In genomic region chr15:77028451-77029165, GRCh38 we compare ENCODE assay signal across 12 cellular contexts. TPM values are rescaled to one million over a fixed set of nuclear protein-coding genes. Genes with fewer than 3 reads are reported as not detected.
A peak's percentile ranks its signal among the peaks of the same experiment; 100 is the strongest.
DNase-seq lines count a peak whose midpoint lies in the region; ATAC-seq and TF ChIP-seq lines count a peak whose summit lies in the region.
"Had no signal": no experiment of that assay in that cellular context is flagged by ENCODE, and none has a peak within 500 bp of the region (broad histone marks: within the 10 kb centered on the region; RNA-seq: fewer than 3 reads in every experiment).

No MANE protein-coding gene starts in this region.

- H3K9me3 ChIP-seq in right lobe of liver (no peaks in the 10 kb centered on the region), tibial artery (no peaks in the 10 kb centered on the region)
- H3K9me3 ChIP-seq: tibial nerve had no signal

- no peak overlapping the region for H3K27ac ChIP-seq in right lobe of liver
- H3K27ac ChIP-seq in tibial artery = no peak overlapping the region
- H3K27ac ChIP-seq: PC-9 had no signal

- H3K36me3 ChIP-seq in right lobe of liver (no peaks in the 10 kb centered on the region), tibial artery (no peaks in the 10 kb centered on the region)
- H3K36me3 ChIP-seq: tibial nerve had no signal

- intact Hi-C loops in dendritic cell treated with granulocyte-macrophage colony-stimulating factor and Interleukin-4, amounts not matched to agents 40 ng/mL and 50 ng/mL, for 4 days (cut with micrococcal nuclease) = no loop called here
- intact Hi-C loops in right lobe of liver (cut with DNase I) (loop anchor here in 1 of 2 donors (10.0 kb wide), 1 partner anchor 516 kb away; no protein-coding TSS in a partner anchor), tibial artery (cut with DNase I; ENCODE audit: low total_unique reads) (no loop called here)

- TF ChIP-seq CTCF in right lobe of liver (IDR thresholded peaks at IDR 0.05) = no peak
- no peak for TF ChIP-seq CTCF in tibial artery (IDR thresholded peaks at IDR 0.05)

- no peak for DNase-seq in activated T-cell treated with anti-CD3 and anti-CD28 coated beads, Interleukin-2, amount 50 U/mL, for 24 hours
- no peak for DNase-seq in activated T-cell treated with anti-CD3 and anti-CD28 coated beads for 4 hours
- DNase-seq in right lobe of liver = peak; percentile 14 to 45 (median 38)
- peak; percentile 8 to 58 for DNase-seq in tibial artery
- no peak for DNase-seq in NCI-H526 (lab: John Stamatoyannopoulos, UW)
- no peak for DNase-seq in NCI-H187 treated with DMSO at 0.1 percent for 48 hours (lab: John Stamatoyannopoulos, UW)
- DNase-seq in H4 (ENCODE audit: low spot score) = no peak
- DNase-seq: NCI-H1092 had no signal

- H3K4me3 ChIP-seq in right lobe of liver (no peak overlapping the region), tibial artery (peak overlapping the region in 1 of 2 donors; percentile 18)
- H3K4me3 ChIP-seq: PC-9 had no signal

- peaks cover 17% of the 10 kb centered on the region for H3K4me1 Mint-ChIP-seq in activated T-cell treated with anti-CD3 and anti-CD28 coated beads, Interleukin-2, amount 50 U/mL, for 24 hours (ENCODE audit: low read depth)
- peaks cover 38% of the 10 kb centered on the region for H3K4me1 Mint-ChIP-seq in dendritic cell treated with granulocyte-macrophage colony-stimulating factor and Interleukin-4, amounts not matched to agents 40 ng/mL and 50 ng/mL, for 4 days (ENCODE audit: low read depth)

- no peak for ATAC-seq in right lobe of liver

- peaks cover 84% of the 10 kb centered on the region for H3K36me3 Mint-ChIP-seq in activated T-cell treated with anti-CD3 and anti-CD28 coated beads, Interleukin-2, amount 50 U/mL, for 24 hours (ENCODE audit: low read depth)
- H3K36me3 Mint-ChIP-seq in dendritic cell treated with granulocyte-macrophage colony-stimulating factor and Interleukin-4, amounts not matched to agents 40 ng/mL and 50 ng/mL, for 4 days (ENCODE audit: low read depth) = peaks cover 100% of the 10 kb centered on the region

- H3K4me1 ChIP-seq in right lobe of liver (no peaks in the 10 kb centered on the region), tibial artery (peaks cover 0 to 12% (median 6%) of the 10 kb centered on the region in 4 donors)

- H3K4me3 Mint-ChIP-seq in activated T-cell treated with anti-CD3 and anti-CD28 coated beads, Interleukin-2, amount 50 U/mL, for 24 hours = no peak overlapping the region
- H3K4me3 Mint-ChIP-seq in dendritic cell treated with granulocyte-macrophage colony-stimulating factor and Interleukin-4, amounts not matched to agents 40 ng/mL and 50 ng/mL, for 4 days = no peak overlapping the region
- H3K4me3 Mint-ChIP-seq: central memory CD8-positive, alpha-beta T cell had no signal

- no peaks in the 10 kb centered on the region for H3K27me3 Mint-ChIP-seq in activated T-cell treated with anti-CD3 and anti-CD28 coated beads, Interleukin-2, amount 50 U/mL, for 24 hours
- H3K27me3 Mint-ChIP-seq in dendritic cell treated with granulocyte-macrophage colony-stimulating factor and Interleukin-4, amounts not matched to agents 40 ng/mL and 50 ng/mL, for 4 days = no peaks in the 10 kb centered on the region
- H3K27me3 Mint-ChIP-seq: central memory CD8-positive, alpha-beta T cell had no signal

- no peak for TF ChIP-seq POLR2A in right lobe of liver (IDR thresholded peaks at IDR 0.05)

- WGBS in right lobe of liver (ENCODE audit: insufficient coverage, low coverage, low lambda C conversion rate, missing lambda C conversion rate) = 29% methylated on average over 4 of the region's 22 CpGs

- H3K27ac Mint-ChIP-seq in activated T-cell treated with anti-CD3 and anti-CD28 coated beads, Interleukin-2, amount 50 U/mL, for 24 hours = peak overlapping the region; percentile 79
- peak overlapping the region; percentile 45 for H3K27ac Mint-ChIP-seq in dendritic cell treated with granulocyte-macrophage colony-stimulating factor and Interleukin-4, amounts not matched to agents 40 ng/mL and 50 ng/mL, for 4 days

- H3K27me3 ChIP-seq in right lobe of liver = no peaks in the 10 kb centered on the region
- H3K27me3 ChIP-seq in tibial artery = peaks cover 0 to 29% of the 10 kb centered on the region in 2 donors

- no peaks in the 10 kb centered on the region for H3K9me3 Mint-ChIP-seq in activated T-cell treated with anti-CD3 and anti-CD28 coated beads, Interleukin-2, amount 50 U/mL, for 24 hours
- no peaks in the 10 kb centered on the region for H3K9me3 Mint-ChIP-seq in dendritic cell treated with granulocyte-macrophage colony-stimulating factor and Interleukin-4, amounts not matched to agents 40 ng/mL and 50 ng/mL, for 4 days
- H3K9me3 Mint-ChIP-seq: central memory CD8-positive, alpha-beta T cell had no signal

RNA-seq across cellular contexts. Expression of gene PSTPIP1, which starts 33.7 kb away (rescaled TPM):
- total RNA-seq in right lobe of liver = 1 to 10 TPM; 1.2 to 4.9 (median 2.2) TPM
- 0.19 TPM in 1 of 2 replicates, not detected in the other for total RNA-seq in H4 (2014; rRNA removed; shearing (Covaris generic))
- total RNA-seq: PC-9 had no signal

RNA-seq across cellular contexts. Expression of gene TSPAN3, which starts 42.3 kb away (rescaled TPM):
- total RNA-seq in right lobe of liver = 100 to 1,000 TPM in 1 of 6 experiments, 10 to 100 TPM in 5; 35.6 to 103 (median 63.2) TPM
- total RNA-seq in H4 (2014; rRNA removed; shearing (Covaris generic)) = 423 and 537 TPM in 2 replicates

Comparison
In these comparisons a context has a peak if more than half of its experiments do, and no peak if none do; other contexts are left out.
1. DNase-seq: peak in right lobe of liver (3 of 3) and tibial artery (2 of 2); none in activated T-cell treated with anti-CD3 and anti-CD28 coated beads, Interleukin-2, amount 50 U/mL, for 24 hours (single experiment), activated T-cell treated with anti-CD3 and anti-CD28 coated beads for 4 hours (single experiment), NCI-H526 (0 of 2), NCI-H187 treated with DMSO at 0.1 percent for 48 hours (single experiment) and H4 (single experiment).